ENCODE assay signal across 9 cellular contexts in the genomic region with DNA sequence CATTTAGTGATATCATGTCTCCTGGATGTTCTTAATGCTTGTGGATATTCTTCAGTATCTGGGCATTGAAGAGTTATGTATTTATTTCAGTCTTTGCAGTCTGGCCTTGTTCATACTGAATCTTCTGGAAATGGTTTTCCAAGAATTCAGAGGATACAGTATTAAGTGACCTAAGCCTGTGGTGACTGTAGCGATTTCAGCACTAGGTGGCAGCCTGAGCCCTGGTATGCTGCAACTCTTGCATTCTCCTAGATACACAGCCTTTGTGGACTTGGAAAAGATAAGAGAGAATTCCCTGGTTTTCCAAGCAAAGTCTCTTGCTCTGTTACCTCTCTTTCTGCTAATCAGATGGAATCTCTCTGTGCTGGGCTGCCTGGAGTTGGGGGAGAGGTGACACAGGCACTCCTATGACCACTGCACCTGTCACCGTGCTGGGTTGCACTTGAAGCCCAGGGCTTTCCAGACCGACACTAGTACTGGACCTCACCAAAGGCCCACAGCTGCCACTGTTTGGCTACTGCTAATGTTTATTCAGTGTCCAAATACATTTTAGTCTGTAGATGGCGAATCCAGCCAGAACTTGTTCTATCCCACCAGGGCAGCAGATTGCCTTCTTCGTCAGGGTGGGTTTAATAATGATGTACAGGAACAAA. TPM values are rescaled to one million over a fixed set of nuclear protein-coding genes. Genes with fewer than 3 reads are reported as not detected.
DNase-seq lines count a peak whose midpoint lies in the region; ATAC-seq and TF ChIP-seq lines count a peak whose summit lies in the region.
"Had no signal": no experiment of that assay in that cellular context is flagged by ENCODE, and none has a peak within 500 bp of the region (broad histone marks: within the 10 kb centered on the region; RNA-seq: fewer than 3 reads in every experiment).

No MANE protein-coding gene starts in this region.

- no peak overlapping the region for H3K27ac ChIP-seq in effector memory CD4-positive, alpha-beta T cell (ENCODE audit: insufficient read depth, low read length, poor library complexity, severe bottlenecking)
- H3K27ac ChIP-seq: thoracic aorta had no signal

- H3K27me3 ChIP-seq in effector memory CD4-positive, alpha-beta T cell (replicated peaks; ENCODE audit: control insufficient read depth, insufficient read depth, low read length, poor library complexity, severe bottlenecking), result no peaks in the 10 kb centered on the region

- H3K4me1 ChIP-seq in effector memory CD4-positive, alpha-beta T cell (ENCODE audit: control insufficient read depth, insufficient read depth, low read length, poor library complexity, severe bottlenecking), result no peaks in the 10 kb centered on the region

- no peaks in the 10 kb centered on the region for H3K36me3 ChIP-seq in effector memory CD4-positive, alpha-beta T cell (ENCODE audit: control insufficient read depth, insufficient read depth, low read length)
- H3K36me3 ChIP-seq: thoracic aorta had no signal

- in situ Hi-C loops in astrocyte of the spinal cord (cut with HindIII; ENCODE audit: low sequenced_read_pairs), result no loop called here

- ATAC-seq in GM19351 (IDR thresholded peaks at IDR 0.05; ENCODE audit: unreplicated experiment) (no peak), HG03175 (IDR thresholded peaks at IDR 0.05; ENCODE audit: unreplicated experiment) (no peak)

- TF ChIP-seq CTCF in LNCaP clone FGC (IDR thresholded peaks at IDR 0.05; ENCODE audit: control insufficient read depth, extremely low read depth, insufficient read depth) (peak; percentile 76), astrocyte of the spinal cord (IDR thresholded peaks at IDR 0.05; ENCODE audit: low read depth, low read length) (peak; percentile 31)

- DNase-seq in DMS53 treated with DMSO at 0.1 percent for 48 hours (lab: John Stamatoyannopoulos, UW; ENCODE audit: unreplicated experiment) (peak; percentile 30), LNCaP clone FGC (ENCODE audit: low read depth) (peak; percentile 17), astrocyte of the spinal cord (ENCODE audit: low read depth, low spot score) (peak; percentile 8), lung microvascular endothelial cell (ENCODE audit: low read depth in 2 of 2) (peak; percentile 57 to 71), NOMO-1 treated with dmso at 0.1 percent for 144 hours (lab: John Stamatoyannopoulos, UW; ENCODE audit: unreplicated experiment) (no peak)
- DNase-seq in effector memory CD4-positive, alpha-beta T cell, result no peak

- H3K4me3 ChIP-seq in LNCaP clone FGC (ENCODE audit: low read depth, low read length) (no peak overlapping the region), astrocyte of the spinal cord (ENCODE audit: low read depth, low read length) (no peak overlapping the region)
- H3K4me3 ChIP-seq in effector memory CD4-positive, alpha-beta T cell (ENCODE audit: insufficient read depth, low read depth, low read length, poor library complexity, severe bottlenecking), result no peak overlapping the region
- H3K4me3 ChIP-seq: thoracic aorta had no signal

- no peaks in the 10 kb centered on the region for H3K9me3 ChIP-seq in effector memory CD4-positive, alpha-beta T cell (ENCODE audit: control insufficient read depth, low read length)
- H3K9me3 ChIP-seq: thoracic aorta had no signal

RNA-seq across cellular contexts. Expression of a gene that starts 19.3 kb away (rescaled TPM):
- total RNA-seq in lung microvascular endothelial cell, result under 0.01 and 0.20 TPM in 2 replicates

RNA-seq across cellular contexts. Expression of a gene that starts 35.2 kb away (rescaled TPM):
- 4.8 and 9.3 TPM in 2 replicates for total RNA-seq in lung microvascular endothelial cell

Comparison
In these comparisons a context has a peak if more than half of its experiments do, and no peak if none do; other contexts are left out.
1. DNase-seq: peak in DMS53 treated with DMSO at 0.1 percent for 48 hours (single experiment), LNCaP clone FGC (single experiment), astrocyte of the spinal cord (single experiment) and lung microvascular endothelial cell (2 of 2); none in NOMO-1 treated with dmso at 0.1 percent for 144 hours (single experiment) and effector memory CD4-positive, alpha-beta T cell (0 of 3).